ENCODE assay signal across 1 cellular context in genomic region chr18:51196116-51196810, GRCh38.
TF ChIP-seq lines count a peak whose summit lies in the region.

No MANE protein-coding gene starts in this region.

TF ChIP-seq in K562, 482 proteins besides CTCF, POLR2A, EP300 and RAD21 (continued from another document and continues in another):
- TF ChIP-seq ZNF609 (CRISPR knock-in tag; IDR thresholded peaks at IDR 0.05; ENCODE audit: borderline replicate concordance): no peak
- no peak for TF ChIP-seq NR2F6 (CRISPR knock-in tag; IDR thresholded peaks at IDR 0.05)
- TF ChIP-seq ETV6 (IDR thresholded peaks at IDR 0.05; ENCODE audit: borderline replicate concordance in 1 of 2, low read depth in 2 of 2, low read length in 1 of 2): no peak
- no peak for TF ChIP-seq ETV6 (CRISPR knock-in tag; IDR thresholded peaks at IDR 0.05; ENCODE audit: borderline replicate concordance)
- TF ChIP-seq RBBP5 (IDR thresholded peaks at IDR 0.05; ENCODE audit: borderline replicate concordance, insufficient read depth, low read length, poor library complexity, severe bottlenecking): peak; percentile 35
- TF ChIP-seq NCOA1 (IDR thresholded peaks at IDR 0.05; ENCODE audit: low read depth): no peak
- TF ChIP-seq ZZZ3 (IDR thresholded peaks at IDR 0.05): no peak
- no peak for TF ChIP-seq ZSCAN32 (CRISPR knock-in tag; IDR thresholded peaks at IDR 0.05)
- no peak for TF ChIP-seq XRCC5 (IDR thresholded peaks at IDR 0.05; ENCODE audit: low read depth, low read length)
- no peak for TF ChIP-seq KLF1 (tag; IDR thresholded peaks at IDR 0.05)
- TF ChIP-seq MNT (conservative IDR thresholded peaks at IDR 0.05): 0 out of 4 replicates have a peak, but pooled peaks of 1 of the 2 experiments have one; percentile 24
- peak; percentile 79 for TF ChIP-seq RBFOX2 (IDR thresholded peaks at IDR 0.05; ENCODE audit: low read depth, low read length)
- no peak for TF ChIP-seq POLR2AphosphoS5 (IDR thresholded peaks at IDR 0.05; ENCODE audit: control insufficient read depth, insufficient read depth, low read depth, low read length)
- TF ChIP-seq PRPF4 (IDR thresholded peaks at IDR 0.05; ENCODE audit: insufficient read depth, low read depth, low read length, poor library complexity, severe bottlenecking): no peak
- TF ChIP-seq AFF1 (IDR thresholded peaks at IDR 0.05; ENCODE audit: low read depth in 1 of 2, partially characterized antibody in 2 of 2): no peak
- no peak for TF ChIP-seq RBM34 (IDR thresholded peaks at IDR 0.05; ENCODE audit: borderline replicate concordance, insufficient read depth, low read length)
- no peak for TF ChIP-seq MITF (IDR thresholded peaks at IDR 0.05)
- no peak for TF ChIP-seq ZNF347 (CRISPR knock-in tag; IDR thresholded peaks at IDR 0.05; ENCODE audit: low read depth)
- TF ChIP-seq ZNF121 (CRISPR knock-in tag; conservative IDR thresholded peaks at IDR 0.05): no peak
- TF ChIP-seq THAP7 (CRISPR knock-in tag; IDR thresholded peaks at IDR 0.05): no peak
- TF ChIP-seq YY1 (IDR thresholded peaks at IDR 0.05; ENCODE audit: borderline replicate concordance in 1 of 3, control insufficient read depth in 1 of 3, extremely low read depth in 1 of 3, insufficient read depth in 3 of 3, insufficient read length in 1 of 3, insufficient replicate concordance in 2 of 3, low read depth in 1 of 3, low read length in 2 of 3): peak in 2 of 3 experiments; percentile 47 to 71
- TF ChIP-seq ZNF395 (CRISPR knock-in tag; IDR thresholded peaks at IDR 0.05): no peak
- TF ChIP-seq ZBTB12 (CRISPR knock-in tag; IDR thresholded peaks at IDR 0.05): no peak
- no peak for TF ChIP-seq ATF1 (CRISPR knock-in tag; IDR thresholded peaks at IDR 0.05)
- no peak for TF ChIP-seq ATF1 (tag; IDR thresholded peaks at IDR 0.05)
- no peak for TF ChIP-seq NRF1 (conservative IDR thresholded peaks at IDR 0.05 in 1 of 2, IDR thresholded peaks at IDR 0.05 in 1 of 2)
- TF ChIP-seq XRCC3 (IDR thresholded peaks at IDR 0.05): no peak
- no peak for TF ChIP-seq HLTF (IDR thresholded peaks at IDR 0.05)
- no peak for TF ChIP-seq SREBF2 (CRISPR knock-in tag; IDR thresholded peaks at IDR 0.05)
- no peak for TF ChIP-seq ZNF324 (CRISPR knock-in tag; IDR thresholded peaks at IDR 0.05)
- TF ChIP-seq SIX5 (IDR thresholded peaks at IDR 0.05; ENCODE audit: borderline replicate concordance in 1 of 2, insufficient read depth in 1 of 2, low read depth in 1 of 2, low read length in 2 of 2): no peak
- no peak for TF ChIP-seq GTF3C2 (IDR thresholded peaks at IDR 0.05; ENCODE audit: borderline replicate concordance, extremely low read depth, insufficient read length)
- TF ChIP-seq ESRRA (IDR thresholded peaks at IDR 0.05; ENCODE audit: borderline replicate concordance, low read depth): no peak
- no peak for TF ChIP-seq HES1 (IDR thresholded peaks at IDR 0.05; ENCODE audit: low read depth)
- no peak for TF ChIP-seq RBM14 (IDR thresholded peaks at IDR 0.05; ENCODE audit: borderline replicate concordance, insufficient read depth, low read depth, low read length)
- no peak for TF ChIP-seq YBX1 (IDR thresholded peaks at IDR 0.05)
- TF ChIP-seq ZNF449 (CRISPR knock-in tag; IDR thresholded peaks at IDR 0.05): no peak
- TF ChIP-seq RFX5 (IDR thresholded peaks at IDR 0.05; ENCODE audit: low read depth, low read length): no peak
